ENCODE assay signal across 25 cellular contexts in the genomic region with DNA sequence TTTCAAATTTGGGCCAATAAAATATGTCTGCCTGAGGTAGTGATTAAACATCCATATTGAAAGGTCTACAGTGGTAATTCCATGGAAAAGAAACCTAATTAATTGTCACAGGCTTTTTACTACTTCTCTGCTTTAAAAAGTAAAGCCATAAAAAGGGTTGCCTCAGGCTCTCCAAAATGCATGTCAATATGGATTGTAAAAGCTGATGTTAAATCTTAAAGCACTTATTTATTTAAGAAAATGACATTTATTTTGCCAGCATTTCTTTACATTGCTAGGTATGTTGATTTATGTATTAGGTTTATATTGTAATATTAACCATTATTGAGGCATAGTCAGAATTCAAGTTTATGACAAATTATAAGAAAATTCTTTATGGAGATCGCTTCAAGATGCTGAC.
"Had no signal": no experiment of that assay in that cellular context is flagged by ENCODE, and none has a peak within 500 bp of the region (broad histone marks: within the 10 kb centered on the region; RNA-seq: fewer than 3 reads in every experiment).

No MANE protein-coding gene starts in this region.

- H3K4me3 ChIP-seq: coronary artery, dorsolateral prefrontal cortex, esophagus squamous epithelium, gastrocnemius medialis, heart right ventricle, left lung, lower lobe of right lung, mucosa of descending colon had no signal

- H3K27me3 ChIP-seq: esophagus squamous epithelium, gastrocnemius medialis, left lung had no signal

- H3K36me3 ChIP-seq: esophagus squamous epithelium, gastrocnemius medialis, heart right ventricle, left lung, lower lobe of right lung had no signal

- H3K9me3 ChIP-seq: esophagus squamous epithelium, gastrocnemius medialis, left lung, lower lobe of right lung, mucosa of descending colon had no signal

- H3K4me1 ChIP-seq: esophagus squamous epithelium, gastrocnemius medialis, heart right ventricle, left lung, lower lobe of right lung had no signal

- DNase-seq: dermis blood vessel endothelial cell; dorsolateral prefrontal cortex; effector CD4-positive, alpha-beta T cell; effector memory CD4-positive, alpha-beta T cell; endodermal cell; erythroblast; esophagus squamous epithelium; foreskin fibroblast; foreskin melanocyte; gastrocnemius medialis; glutamatergic neuron; head of caudate nucleus; heart right ventricle; hippocampal formation; left cardiac atrium; left lung; left ventricle myocardium superior; lower lobe of right lung; mesenchymal stem cell; mucosa of descending colon; naive B cell; naive thymus-derived CD8-positive, alpha-beta T cell had no signal

- ATAC-seq: esophagus mucosa; gastrocnemius medialis; heart right ventricle; left cardiac atrium; left lung; left ventricle myocardium superior; lower lobe of right lung; mucosa of descending colon; naive thymus-derived CD8-positive, alpha-beta T cell had no signal

- H3K27ac ChIP-seq: coronary artery, dorsolateral prefrontal cortex, epithelial cell of prostate, esophagus squamous epithelium, gastrocnemius medialis, heart right ventricle, left lung, lower lobe of right lung had no signal
